Comparison of ENCODE assay signal across 21 cellular contexts in genomic region chr11:73199446-73199845, GRCh38. TPM values are rescaled to one million over a fixed set of nuclear protein-coding genes. Genes with fewer than 3 reads are reported as not detected.
DNase-seq lines count a peak whose midpoint lies in the region; ATAC-seq and TF ChIP-seq lines count a peak whose summit lies in the region.
"Had no signal": no experiment of that assay in that cellular context is flagged by ENCODE, and none has a peak within 500 bp of the region (broad histone marks: within the 10 kb centered on the region; RNA-seq: fewer than 3 reads in every experiment).

No MANE protein-coding gene starts in this region.

- TF ChIP-seq CTCF in PC-3 (conservative IDR thresholded peaks at IDR 0.05; ENCODE audit: low read depth, low read length): no peak
- no peak for TF ChIP-seq CTCF in endodermal cell (conservative IDR thresholded peaks at IDR 0.05)
- no peak for TF ChIP-seq CTCF in neutrophil (IDR thresholded peaks at IDR 0.05)
- no peak for TF ChIP-seq CTCF in upper lobe of left lung (IDR thresholded peaks at IDR 0.05)

- no peak overlapping the region for H3K4me3 ChIP-seq in PC-3 (ENCODE audit: low read length)
- no peak overlapping the region for H3K4me3 ChIP-seq in endodermal cell (ENCODE audit: low read length)
- no peak overlapping the region for H3K4me3 ChIP-seq in neutrophil (ENCODE audit: low read depth in 1 of 2, low read length in 1 of 2)
- H3K4me3 ChIP-seq in upper lobe of left lung: no peak overlapping the region
- H3K4me3 ChIP-seq: A549, K562 had no signal

- H3K36me3 ChIP-seq in PC-3 (ENCODE audit: low read depth, low read length) (no peaks in the 10 kb centered on the region), endodermal cell (ENCODE audit: control insufficient read depth, insufficient read depth, low read length) (no peaks in the 10 kb centered on the region), neutrophil (no peaks in the 10 kb centered on the region), upper lobe of left lung (no peaks in the 10 kb centered on the region)

- no peak for TF ChIP-seq POLR2A in upper lobe of left lung (IDR thresholded peaks at IDR 0.05)

- CTCF ChIA-PET in PC-3 (lab: Charles Lee): no interaction called here

- H3K9ac ChIP-seq in PC-3 (ENCODE audit: low read length): no peak overlapping the region
- H3K9ac ChIP-seq in endodermal cell (ENCODE audit: extremely low read depth, low read length, poor library complexity, severe bottlenecking): no peak overlapping the region

- POLR2A ChIA-PET in PC-3 (lab: Charles Lee; ENCODE audit: unreplicated experiment): no interaction called here

- no peak overlapping the region for H3K4me3 Mint-ChIP-seq in endodermal cell
- H3K4me3 Mint-ChIP-seq: CD8-positive, alpha-beta memory T cell had no signal

- BruUV-seq in PC-3 (replicated peaks; lab: Mats Ljungman, UMichigan): no TSS peak

- no peak overlapping the region for H2AFZ ChIP-seq in PC-3 (ENCODE audit: low read length)

- H3K4me1 ChIP-seq in PC-3 (ENCODE audit: insufficient read depth, low read length) (peaks cover 42% of the 10 kb centered on the region), endodermal cell (ENCODE audit: control insufficient read depth, insufficient read depth, low read length) (peaks cover 16% of the 10 kb centered on the region), neutrophil (ENCODE audit: control insufficient read depth in 1 of 2, insufficient read depth in 1 of 2, low read depth in 1 of 2, low read length in 1 of 2) (peaks cover 47 to 48% of the 10 kb centered on the region in 2 experiments), upper lobe of left lung (peaks cover 23 to 40% (median 31%) of the 10 kb centered on the region in 4 donors)

- no peaks in the 10 kb centered on the region for H3K36me3 Mint-ChIP-seq in endodermal cell (ENCODE audit: low read depth)
- H3K36me3 Mint-ChIP-seq: CD8-positive, alpha-beta memory T cell had no signal

- H3K27ac Mint-ChIP-seq in endodermal cell: no peak overlapping the region
- H3K27ac Mint-ChIP-seq: CD8-positive, alpha-beta memory T cell had no signal

- intact Hi-C loops in PC-3 (cut with micrococcal nuclease): no loop called here

- H3K9me2 ChIP-seq in PC-3 (replicated peaks; ENCODE audit: low read length): no peaks in the 10 kb centered on the region

- 63 to 75% methylated on average over 2 of the region's 4 CpGs for WGBS in endodermal cell (ENCODE audit: insufficient coverage in 1 of 2, insufficient read length in 1 of 2), 2 experiments
- 73 to 85% methylated on average over 4 of the region's 4 CpGs for WGBS in upper lobe of left lung, 2 donors

- DNase-seq in PC-3 (no peak), endodermal cell (peak; percentile 20), upper lobe of left lung (no peak), AML-193 (lab: John Stamatoyannopoulos, UW) (no peak)
- DNase-seq in activated CD4-positive, alpha-beta T cell treated with anti-CD3 and anti-CD28 coated beads for 1 hour: no peak
- DNase-seq: C1 segment of cervical spinal cord; Calu3; CD8-positive, alpha-beta memory T cell; DND-41; HCEC 1CT; Kasumi-1; NCI-H1694; NCI-H2029 treated with DMSO at 0.1 percent for 48 hours; NCI-H446 treated with DMSO at 0.1 percent for 48 hours; NK-92 treated with Interleukin-12 subunit alpha and Interleukin-12 subunit beta, amount 100 ng/mL, for 24 hours; RPMI8226; SHP77 had no signal

- H3K9me3 ChIP-seq in PC-3 (ENCODE audit: low read length) (no peaks in the 10 kb centered on the region), endodermal cell (ENCODE audit: control insufficient read depth, low read length) (no peaks in the 10 kb centered on the region), neutrophil (no peaks in the 10 kb centered on the region), upper lobe of left lung (no peaks in the 10 kb centered on the region)
- H3K9me3 ChIP-seq: A549 had no signal

- no peak for TF ChIP-seq EP300 in upper lobe of left lung (IDR thresholded peaks at IDR 0.05)

- H3K79me2 ChIP-seq in PC-3 (ENCODE audit: low read length): no peaks in the 10 kb centered on the region

- H3F3A ChIP-seq in PC-3 (ENCODE audit: low read length, unreplicated experiment): peaks cover 11% of the 10 kb centered on the region

- no peak overlapping the region for H3K4me2 ChIP-seq in PC-3 (ENCODE audit: low read length)

- no peaks in the 10 kb centered on the region for H4K20me1 ChIP-seq in PC-3 (ENCODE audit: low read length)

- no peaks in the 10 kb centered on the region for H3K27me3 Mint-ChIP-seq in endodermal cell (ENCODE audit: insufficient read depth)

- H3K27me3 ChIP-seq in PC-3 (ENCODE audit: low read length) (no peaks in the 10 kb centered on the region), endodermal cell (ENCODE audit: control insufficient read depth, insufficient read depth, low read length, poor library complexity, severe bottlenecking) (no peaks in the 10 kb centered on the region), neutrophil (no peaks in the 10 kb centered on the region), upper lobe of left lung (no peaks in the 10 kb centered on the region)

- H3K4me1 Mint-ChIP-seq in endodermal cell: peaks cover 31% of the 10 kb centered on the region
- H3K4me1 Mint-ChIP-seq: CD8-positive, alpha-beta memory T cell had no signal

- ATAC-seq in PC-3: no peak
- ATAC-seq in upper lobe of left lung (ENCODE audit: low FRiP score in 2 of 2): no peak
- ATAC-seq in HG03442 (IDR thresholded peaks at IDR 0.05; ENCODE audit: unreplicated experiment): no peak
- ATAC-seq: A549, K562 had no signal

- H3K27ac ChIP-seq in PC-3 (ENCODE audit: low read length): peak overlapping the region; percentile 44
- H3K27ac ChIP-seq in endodermal cell (ENCODE audit: low read depth, low read length): no peak overlapping the region
- peak overlapping the region; percentile 62 for H3K27ac ChIP-seq in neutrophil
- peak overlapping the region; percentile 46 to 87 (median 76) for H3K27ac ChIP-seq in upper lobe of left lung

- H3K9me3 Mint-ChIP-seq in endodermal cell: no peaks in the 10 kb centered on the region
- H3K9me3 Mint-ChIP-seq: CD8-positive, alpha-beta memory T cell had no signal

RNA-seq across cellular contexts. Expression of gene P2RY2, which starts 18.6 kb away (rescaled TPM):
- total RNA-seq in PC-3 (2014; rRNA removed) (54.8 and 72.9 TPM in 2 replicates), endodermal cell (under 1 TPM; 0.60 to 0.62 TPM), upper lobe of left lung (10 to 100 TPM in 4 of 6 donors, 1 to 10 TPM in 2; 7.8 to 15.0 (median 11.7) TPM)
- 0.25 TPM for polyA plus RNA-seq in endodermal cell (2013, experiment 1 of 2)
- polyA plus RNA-seq in endodermal cell (2013, experiment 2 of 2): 0.54 TPM
- total RNA-seq: CD8-positive, alpha-beta memory T cell; K562 had no signal
- polyA plus RNA-seq: CD8-positive, alpha-beta memory T cell; K562 had no signal

RNA-seq across cellular contexts. Expression of gene FCHSD2, which starts 57.3 kb away (rescaled TPM):
- 7.1 and 8.8 TPM in 2 replicates for total RNA-seq in PC-3 (2014; rRNA removed)
- total RNA-seq in endodermal cell: 10 to 100 TPM; 14.0 to 17.6 TPM
- 18.0 TPM for polyA plus RNA-seq in endodermal cell (2013, experiment 1 of 2)
- 19.5 TPM for polyA plus RNA-seq in endodermal cell (2013, experiment 2 of 2)
- 10 to 100 TPM; 22.5 to 55.6 (median 42.7) TPM for total RNA-seq in upper lobe of left lung

Comparison
In these comparisons a context has a peak if more than half of its experiments do, and no peak if none do; other contexts are left out.
1. RNA of gene P2RY2, which starts 18.6 kb away (total RNA-seq): 54.8 to 72.9 TPM in PC-3 and 7.8 to 15.0 TPM in upper lobe of left lung; 0.60 to 0.62 TPM in endodermal cell; every median in the first group is over 4 times any median in the second.